14 cellular contexts compared by ENCODE assay signal in genomic region chr17:41123292-41123990, GRCh38. TPM values are rescaled to one million over a fixed set of nuclear protein-coding genes. Genes with fewer than 3 reads are reported as not detected.
DNase-seq lines count a peak whose midpoint lies in the region; ATAC-seq, FAIRE-seq and TF ChIP-seq lines count a peak whose summit lies in the region.
"Not testable (repeated sequence)": the region's sequence is repeated elsewhere in the genome, so short reads cannot be mapped to it uniquely, and the experiment has no call there.
"Had no signal": no experiment of that assay in that cellular context is flagged by ENCODE, and none has a peak within 500 bp of the region (broad histone marks: within the 10 kb centered on the region; RNA-seq: fewer than 3 reads in every experiment).

No MANE protein-coding gene starts in this region.

- H3K4me3 ChIP-seq in BLaER1; CD8-positive, alpha-beta memory T cell (ENCODE audit: low read length); naive thymus-derived CD4-positive, alpha-beta T cell (ENCODE audit: low read length): not testable (repeated sequence)

- H3K27ac Mint-ChIP-seq in CD8-positive, alpha-beta memory T cell: peak overlapping the region in 5 of 8 donors; percentile 0 to 62 (median 26)
- H3K27ac Mint-ChIP-seq in WTC11: 0 out of 2 replicates have a peak overlapping the region, but pooled peaks have one; percentile 15
- H3K27ac Mint-ChIP-seq in activated naive CD4-positive, alpha-beta T cell treated with anti-CD3 and anti-CD28 coated beads for 36 hours: not testable (repeated sequence)
- H3K27ac Mint-ChIP-seq in activated naive CD8-positive, alpha-beta T cell treated with anti-CD3 and anti-CD28 coated beads, Interleukin-2, amount 50 U/mL, for 24 hours: peak overlapping the region; percentile 36
- H3K27ac Mint-ChIP-seq in naive thymus-derived CD4-positive, alpha-beta T cell: peak overlapping the region in 7 of 9 donors; percentile 59 to 93 (median 85)

- H3K27me3 Mint-ChIP-seq in CD8-positive, alpha-beta memory T cell: peaks cover 3 to 33% of the 10 kb centered on the region in 2 donors
- H3K27me3 Mint-ChIP-seq in WTC11 (ENCODE audit: low read depth); activated naive CD4-positive, alpha-beta T cell treated with anti-CD3 and anti-CD28 coated beads for 36 hours (ENCODE audit: low read depth); activated naive CD8-positive, alpha-beta T cell treated with anti-CD3 and anti-CD28 coated beads, Interleukin-2, amount 50 U/mL, for 24 hours; naive thymus-derived CD4-positive, alpha-beta T cell: not testable (repeated sequence)

- H4K20me1 ChIP-seq in BLaER1: not testable (repeated sequence)

- peak in 1 of 5 donors; percentile 30 for DNase-seq in CD8-positive, alpha-beta memory T cell
- not testable (repeated sequence) for DNase-seq in HTR-8/SVneo (ENCODE audit: insufficient read length, low spot score); WTC11 (ENCODE audit: low spot score); activated naive CD4-positive, alpha-beta T cell treated with anti-CD3 and anti-CD28 coated beads for 36 hours; activated naive CD8-positive, alpha-beta T cell treated with anti-CD3 and anti-CD28 coated beads, Interleukin-2, amount 50 U/mL, for 24 hours
- peak in 5 of 9 donors; percentile 5 to 32 (median 20) for DNase-seq in naive thymus-derived CD4-positive, alpha-beta T cell

- FAIRE-seq in HTR-8/SVneo (lab: Jason Lieb, UNC): peak; percentile 13

- peak overlapping the region; percentile 46; the same call in 1 of the 2 replicates for H3K27ac ChIP-seq in BLaER1
- not testable (repeated sequence) for H3K27ac ChIP-seq in CD8-positive, alpha-beta memory T cell (ENCODE audit: low read depth, low read length); naive thymus-derived CD4-positive, alpha-beta T cell (ENCODE audit: low read depth, low read length)

- H3K36me3 Mint-ChIP-seq in CD8-positive, alpha-beta memory T cell; WTC11; activated naive CD4-positive, alpha-beta T cell treated with anti-CD3 and anti-CD28 coated beads for 36 hours (ENCODE audit: low read depth); activated naive CD8-positive, alpha-beta T cell treated with anti-CD3 and anti-CD28 coated beads, Interleukin-2, amount 50 U/mL, for 24 hours (ENCODE audit: low read depth); naive thymus-derived CD4-positive, alpha-beta T cell: not testable (repeated sequence)

- intact Hi-C loops in activated naive CD4-positive, alpha-beta T cell treated with anti-CD3 and anti-CD28 coated beads for 36 hours (cut with micrococcal nuclease): loop anchor here (10.0 kb wide), 1 partner anchor 371 kb away; no protein-coding TSS in a partner anchor
- intact Hi-C loops in naive thymus-derived CD4-positive, alpha-beta T cell (cut with micrococcal nuclease): loop anchor here in 1 of 2 donors (5.0 kb wide), 1 partner anchor 544 kb away; no protein-coding TSS in a partner anchor

- H3K9me3 Mint-ChIP-seq in CD8-positive, alpha-beta memory T cell; activated naive CD4-positive, alpha-beta T cell treated with anti-CD3 and anti-CD28 coated beads for 36 hours: not testable (repeated sequence)
- peaks cover 29% of the 10 kb centered on the region for H3K9me3 Mint-ChIP-seq in WTC11
- H3K9me3 Mint-ChIP-seq in activated naive CD8-positive, alpha-beta T cell treated with anti-CD3 and anti-CD28 coated beads, Interleukin-2, amount 50 U/mL, for 24 hours: peaks cover 14% of the 10 kb centered on the region
- H3K9me3 Mint-ChIP-seq in naive thymus-derived CD4-positive, alpha-beta T cell: peaks cover 0 to 19% (median 1%) of the 10 kb centered on the region in 11 donors

- peaks cover 26% of the 10 kb centered on the region for H3K9me3 ChIP-seq in BLaER1
- not testable (repeated sequence) for H3K9me3 ChIP-seq in CD8-positive, alpha-beta memory T cell (ENCODE audit: low read length); naive thymus-derived CD4-positive, alpha-beta T cell (ENCODE audit: control insufficient read depth in 2 of 3, low read length in 3 of 3)

- H3K4me2 ChIP-seq in BLaER1: peak overlapping the region; percentile 25; the same call in 1 of the 2 replicates

- H3K36me3 ChIP-seq in BLaER1; CD8-positive, alpha-beta memory T cell (ENCODE audit: insufficient read depth, low read length); naive thymus-derived CD4-positive, alpha-beta T cell (ENCODE audit: control insufficient read depth in 2 of 3, insufficient read depth in 3 of 3, low read length in 3 of 3): not testable (repeated sequence)

- CTCF ChIA-PET in CD8-positive, alpha-beta memory T cell (lab: Charles Lee); WTC11 (lab: Charles Lee); activated naive CD4-positive, alpha-beta T cell treated with anti-CD3 and anti-CD28 coated beads for 36 hours (lab: Charles Lee); naive thymus-derived CD4-positive, alpha-beta T cell (lab: Charles Lee): not testable (repeated sequence)

- H3K27me3 ChIP-seq in BLaER1; CD8-positive, alpha-beta memory T cell (ENCODE audit: insufficient read depth, low read length, poor library complexity, severe bottlenecking); naive thymus-derived CD4-positive, alpha-beta T cell (ENCODE audit: control insufficient read depth in 2 of 2, insufficient read depth in 2 of 2, low read length in 2 of 2): not testable (repeated sequence)

- POLR2A ChIA-PET in CD8-positive, alpha-beta memory T cell (lab: Charles Lee); WTC11 (lab: Charles Lee): not testable (repeated sequence)
- POLR2A ChIA-PET in naive thymus-derived CD4-positive, alpha-beta T cell (lab: Charles Lee): interaction anchor here (1.1 to 1.9 kb wide), 2 partner anchors 185 to 198 kb away, joined by 3 to 8 read pairs; partner anchors contain the start of gene KRTAP16-1

- H3K4me1 Mint-ChIP-seq in CD8-positive, alpha-beta memory T cell: peaks cover 44 to 59% (median 51%) of the 10 kb centered on the region in 3 donors
- peaks cover 14% of the 10 kb centered on the region for H3K4me1 Mint-ChIP-seq in WTC11
- H3K4me1 Mint-ChIP-seq in activated naive CD4-positive, alpha-beta T cell treated with anti-CD3 and anti-CD28 coated beads for 36 hours (ENCODE audit: low read depth): peaks cover 52% of the 10 kb centered on the region
- H3K4me1 Mint-ChIP-seq in activated naive CD8-positive, alpha-beta T cell treated with anti-CD3 and anti-CD28 coated beads, Interleukin-2, amount 50 U/mL, for 24 hours: peaks cover 56% of the 10 kb centered on the region
- H3K4me1 Mint-ChIP-seq in naive thymus-derived CD4-positive, alpha-beta T cell: peaks cover 4 to 87% (median 71%) of the 10 kb centered on the region in 7 donors

- not testable (repeated sequence) for H3K9ac ChIP-seq in BLaER1

- peak overlapping the region in 6 of 7 donors; percentile 3 to 80 (median 50) for H3K4me3 Mint-ChIP-seq in CD8-positive, alpha-beta memory T cell
- not testable (repeated sequence) for H3K4me3 Mint-ChIP-seq in WTC11; activated naive CD8-positive, alpha-beta T cell treated with anti-CD3 and anti-CD28 coated beads, Interleukin-2, amount 50 U/mL, for 24 hours
- peak overlapping the region; percentile 8 for H3K4me3 Mint-ChIP-seq in activated naive CD4-positive, alpha-beta T cell treated with anti-CD3 and anti-CD28 coated beads for 36 hours
- H3K4me3 Mint-ChIP-seq in naive thymus-derived CD4-positive, alpha-beta T cell: peak overlapping the region in 8 of 10 donors; percentile 73 to 97 (median 87)

- peaks cover 46% of the 10 kb centered on the region for H3K4me1 ChIP-seq in BLaER1
- peaks cover 51% of the 10 kb centered on the region for H3K4me1 ChIP-seq in CD8-positive, alpha-beta memory T cell (ENCODE audit: insufficient read depth, low read length)
- H3K4me1 ChIP-seq in naive thymus-derived CD4-positive, alpha-beta T cell (ENCODE audit: control insufficient read depth in 2 of 2, insufficient read depth in 2 of 2, low read length in 2 of 2): peaks cover 26 to 43% of the 10 kb centered on the region in 2 donors

- not testable (repeated sequence) for ATAC-seq in WTC11; activated naive CD8-positive, alpha-beta T cell treated with anti-CD3 and anti-CD28 coated beads, Interleukin-2, amount 50 U/mL, for 24 hours
- peak; percentile 41 for ATAC-seq in naive thymus-derived CD4-positive, alpha-beta T cell

- not testable (repeated sequence) for TF ChIP-seq CTCF in WTC11 (IDR thresholded peaks at IDR 0.05)

RNA-seq across cellular contexts. Expression of gene KRTAP4-12, which starts 0.5 kb away (rescaled TPM):
- not detected for total RNA-seq in CD8-positive, alpha-beta memory T cell
- not detected for polyA plus RNA-seq in CD8-positive, alpha-beta memory T cell
- not detected in 3 replicates for total RNA-seq in WTC11 (2021)
- total RNA-seq in activated naive CD4-positive, alpha-beta T cell treated with anti-CD3 and anti-CD28 coated beads for 36 hours: not detected
- total RNA-seq in naive thymus-derived CD4-positive, alpha-beta T cell: not detected
- polyA plus RNA-seq in naive thymus-derived CD4-positive, alpha-beta T cell: not detected
- total RNA-seq: H1, HepG2, HT-29, LHCN-M2, MCF 10A, OCI-LY7 had no signal
- polyA plus RNA-seq: H1, HepG2 had no signal

RNA-seq across cellular contexts. Expression of gene KRTAP4-11, which starts 5.3 kb away (rescaled TPM):
- total RNA-seq in CD8-positive, alpha-beta memory T cell: not detected
- polyA plus RNA-seq in CD8-positive, alpha-beta memory T cell: not detected
- not detected in 3 replicates for total RNA-seq in WTC11 (2021)
- not detected for total RNA-seq in activated naive CD4-positive, alpha-beta T cell treated with anti-CD3 and anti-CD28 coated beads for 36 hours
- total RNA-seq in naive thymus-derived CD4-positive, alpha-beta T cell: not detected
- not detected for polyA plus RNA-seq in naive thymus-derived CD4-positive, alpha-beta T cell
- total RNA-seq: H1, HepG2, HT-29, LHCN-M2, MCF 10A, OCI-LY7 had no signal
- polyA plus RNA-seq: BJ, H1, HepG2 had no signal

RNA-seq across cellular contexts. Expression of gene KRTAP4-6, which starts 16.9 kb away (rescaled TPM):
- total RNA-seq in CD8-positive, alpha-beta memory T cell: not detected
- 0.35 TPM for polyA plus RNA-seq in CD8-positive, alpha-beta memory T cell
- not detected in 3 replicates for total RNA-seq in WTC11 (2021)
- total RNA-seq in activated naive CD4-positive, alpha-beta T cell treated with anti-CD3 and anti-CD28 coated beads for 36 hours: not detected
- total RNA-seq in naive thymus-derived CD4-positive, alpha-beta T cell: not detected
- polyA plus RNA-seq in naive thymus-derived CD4-positive, alpha-beta T cell: not detected
- total RNA-seq: H1, HepG2, HT-29, LHCN-M2, MCF 10A, OCI-LY7 had no signal
- polyA plus RNA-seq: BJ, H1, HepG2 had no signal

RNA-seq across cellular contexts. Expression of gene KRTAP4-9, which starts 18.3 kb away (rescaled TPM):
- not detected for total RNA-seq in CD8-positive, alpha-beta memory T cell
- polyA plus RNA-seq in CD8-positive, alpha-beta memory T cell: not detected
- total RNA-seq in WTC11 (2021): not detected in 3 replicates
- not detected for total RNA-seq in activated naive CD4-positive, alpha-beta T cell treated with anti-CD3 and anti-CD28 coated beads for 36 hours
- total RNA-seq in naive thymus-derived CD4-positive, alpha-beta T cell: not detected
- polyA plus RNA-seq in naive thymus-derived CD4-positive, alpha-beta T cell: not detected
- total RNA-seq: H1, HepG2, HT-29, LHCN-M2, MCF 10A, OCI-LY7 had no signal
- polyA plus RNA-seq: BJ, H1, HepG2 had no signal

RNA-seq across cellular contexts. Expression of gene KRTAP4-16, which starts 21.4 kb away (rescaled TPM):
- total RNA-seq in CD8-positive, alpha-beta memory T cell: not detected
- not detected for polyA plus RNA-seq in CD8-positive, alpha-beta memory T cell
- not detected in 3 replicates for total RNA-seq in WTC11 (2021)
- total RNA-seq in activated naive CD4-positive, alpha-beta T cell treated with anti-CD3 and anti-CD28 coated beads for 36 hours: not detected
- not detected for total RNA-seq in naive thymus-derived CD4-positive, alpha-beta T cell
- not detected for polyA plus RNA-seq in naive thymus-derived CD4-positive, alpha-beta T cell
- total RNA-seq: H1, HepG2, HT-29, LHCN-M2, MCF 10A, OCI-LY7 had no signal
- polyA plus RNA-seq: BJ, H1, HepG2 had no signal
